8 cellular contexts compared by ENCODE assay signal in the genomic region with DNA sequence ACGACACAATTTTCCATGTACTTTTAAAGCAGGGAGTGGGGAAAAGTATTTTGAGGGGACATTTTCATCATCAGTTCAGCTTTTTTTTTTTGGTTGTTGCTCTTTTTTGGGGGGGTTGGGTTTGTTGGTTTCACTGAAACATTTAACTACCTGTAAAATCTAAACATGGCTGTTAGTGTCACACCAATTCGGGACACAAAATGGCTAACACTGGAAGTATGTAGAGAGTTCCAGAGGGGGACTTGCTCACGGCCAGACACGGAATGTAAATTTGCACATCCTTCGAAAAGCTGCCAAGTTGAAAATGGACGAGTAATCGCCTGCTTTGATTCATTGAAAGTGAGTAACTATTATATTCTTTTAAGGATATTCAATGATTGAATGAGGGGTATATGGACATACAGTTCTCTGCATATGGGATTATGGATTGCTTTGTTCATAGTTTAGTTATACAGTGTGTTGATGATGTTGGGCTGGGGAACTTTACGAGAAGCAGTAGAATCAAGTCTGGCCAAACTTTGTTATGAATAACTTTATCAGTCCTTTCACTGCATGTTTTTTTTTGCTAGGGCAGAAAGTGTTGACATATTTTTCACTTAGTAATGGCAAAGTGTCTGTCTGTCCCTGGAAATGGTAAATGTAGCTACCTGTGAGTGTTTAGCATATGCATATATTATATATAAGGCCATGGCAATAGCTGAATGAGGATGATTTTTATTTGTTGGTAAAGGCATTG.
DNase-seq lines count a peak whose midpoint lies in the region; ATAC-seq and TF ChIP-seq lines count a peak whose summit lies in the region.
"Had no signal": no experiment of that assay in that cellular context is flagged by ENCODE, and none has a peak within 500 bp of the region (broad histone marks: within the 10 kb centered on the region; RNA-seq: fewer than 3 reads in every experiment).

No MANE protein-coding gene starts in this region.

- 0 out of 2 replicates have a peak, but pooled peaks cover 5% of the 10 kb centered on the region for H4K20me1 ChIP-seq in OCI-LY1 (ENCODE audit: insufficient read depth, low read length)

- H3F3A ChIP-seq in OCI-LY1 (ENCODE audit: insufficient read depth, low read length), result 0 out of 2 replicates have a peak, but pooled peaks cover 2% of the 10 kb centered on the region

- DNase-seq in effector memory CD8-positive, alpha-beta T cell, result no peak
- no peak for DNase-seq in iPS-NIHi11 (ENCODE audit: low spot score)
- no peak for DNase-seq in SKM-1 (lab: John Stamatoyannopoulos, UW; ENCODE audit: unreplicated experiment)
- DNase-seq: NCI-H1930 had no signal

- no peak for TF ChIP-seq CTCF in OCI-LY1 (IDR thresholded peaks at IDR 0.05; ENCODE audit: low read length)

- peaks cover 81% of the 10 kb centered on the region for H3K36me3 Mint-ChIP-seq in effector memory CD8-positive, alpha-beta T cell (ENCODE audit: insufficient read depth)

- peaks cover 92% of the 10 kb centered on the region for H3K4me1 ChIP-seq in OCI-LY1 (ENCODE audit: insufficient read depth, low read length, severe bottlenecking)

- peaks cover 68% of the 10 kb centered on the region for H3K36me3 ChIP-seq in OCI-LY1 (ENCODE audit: insufficient read depth, low read length)

- H3K27ac ChIP-seq in OCI-LY1 (ENCODE audit: low read depth, low read length, poor library complexity, severe bottlenecking) (peak overlapping the region; percentile 87), skin epidermis (peak overlapping the region in 16 of 21 experiments; percentile 6 to 87 (median 80))

- H3K9ac ChIP-seq in OCI-LY1 (ENCODE audit: low read length), result peak overlapping the region; percentile 44

- H3K9me3 Mint-ChIP-seq in effector memory CD8-positive, alpha-beta T cell, result no peaks in the 10 kb centered on the region

- peak overlapping the region; percentile 66 to 76 for H3K4me3 Mint-ChIP-seq in effector memory CD8-positive, alpha-beta T cell

- H3K4me1 Mint-ChIP-seq in effector memory CD8-positive, alpha-beta T cell (ENCODE audit: low read depth in 2 of 2), result peaks cover 46 to 74% of the 10 kb centered on the region in 2 donors

- no peaks in the 10 kb centered on the region for H3K9me3 ChIP-seq in OCI-LY1 (ENCODE audit: low read length)

- no peaks in the 10 kb centered on the region for H3K27me3 ChIP-seq in OCI-LY1 (ENCODE audit: insufficient read depth, low read length)

- no peaks in the 10 kb centered on the region for H3K9me2 ChIP-seq in OCI-LY1 (ENCODE audit: low read depth, low read length)

- peak overlapping the region; percentile 66 for H3K4me2 ChIP-seq in OCI-LY1 (ENCODE audit: low read length)

- no peaks in the 10 kb centered on the region for H3K27me3 Mint-ChIP-seq in effector memory CD8-positive, alpha-beta T cell

- no peak for ATAC-seq in effector memory CD8-positive, alpha-beta T cell (replicated peaks)
- ATAC-seq in GM21390 (IDR thresholded peaks at IDR 0.05; ENCODE audit: unreplicated experiment), result no peak

- no peak overlapping the region for H2AFZ ChIP-seq in OCI-LY1 (ENCODE audit: low read length)

- H3K4me3 ChIP-seq in GM08714 (ENCODE audit: low read length) (0 out of 2 replicates have a peak overlapping the region, but pooled peaks have one; percentile 11), OCI-LY1 (ENCODE audit: low read depth, low read length, poor library complexity, severe bottlenecking) (peak overlapping the region; percentile 52), skin epidermis (peak overlapping the region in 1 of 7 experiments; percentile 31)

- peaks cover 100% of the 10 kb centered on the region for H3K79me2 ChIP-seq in OCI-LY1 (ENCODE audit: insufficient read depth, low read length)

- peak overlapping the region; percentile 79 to 90 for H3K27ac Mint-ChIP-seq in effector memory CD8-positive, alpha-beta T cell
